10 cellular contexts compared by ENCODE assay signal in genomic region chr5:44885903-44886302, GRCh38.
DNase-seq lines count a peak whose midpoint lies in the region; ATAC-seq, FAIRE-seq and TF ChIP-seq lines count a peak whose summit lies in the region.
"Had no signal": no experiment of that assay in that cellular context is flagged by ENCODE, and none has a peak within 500 bp of the region (broad histone marks: within the 10 kb centered on the region; RNA-seq: fewer than 3 reads in every experiment).

No MANE protein-coding gene starts in this region.

- H3K4me3 Mint-ChIP-seq in glutamatergic neuron (ENCODE audit: unreplicated experiment) = no peak overlapping the region
- no peak overlapping the region for H3K4me3 Mint-ChIP-seq in activated T-helper 2 cell treated with anti-CD3 and anti-CD28 coated beads, Interferon-gamma antibody, Interleukin-2, Interleukin-4, amounts not matched to agents 10 μg/mL and 5 μg/mL and 100 μg/mL, durations not matched to agents 14 hours and 24 hours and 36 hours (ENCODE audit: low read depth)
- H3K4me3 Mint-ChIP-seq: H9 had no signal

- peaks cover 2% of the 10 kb centered on the region for H3K27me3 Mint-ChIP-seq in glutamatergic neuron (ENCODE audit: unreplicated experiment)
- peaks cover 3% of the 10 kb centered on the region for H3K27me3 Mint-ChIP-seq in activated T-helper 2 cell treated with anti-CD3 and anti-CD28 coated beads, Interferon-gamma antibody, Interleukin-2, Interleukin-4, amounts not matched to agents 10 μg/mL and 5 μg/mL and 100 μg/mL, durations not matched to agents 14 hours and 24 hours and 36 hours (ENCODE audit: low read depth)

- no peaks in the 10 kb centered on the region for H3K9me3 Mint-ChIP-seq in glutamatergic neuron (ENCODE audit: unreplicated experiment)
- peaks cover 13% of the 10 kb centered on the region for H3K9me3 Mint-ChIP-seq in activated T-helper 2 cell treated with anti-CD3 and anti-CD28 coated beads, Interferon-gamma antibody, Interleukin-2, Interleukin-4, amounts not matched to agents 10 μg/mL and 5 μg/mL and 100 μg/mL, durations not matched to agents 14 hours and 24 hours and 36 hours

- TF ChIP-seq CTCF in omental fat pad (IDR thresholded peaks at IDR 0.05) = no peak
- no peak for TF ChIP-seq CTCF in glutamatergic neuron (IDR thresholded peaks at IDR 0.05; ENCODE audit: partially characterized antibody, unreplicated experiment)

- ATAC-seq in GM19023 (IDR thresholded peaks at IDR 0.05; ENCODE audit: unreplicated experiment) (peak; percentile 87), HG03575 (IDR thresholded peaks at IDR 0.05; ENCODE audit: extremely low read depth, insufficient number of reproducible peaks, low FRiP score, unreplicated experiment) (peak; percentile 94), omental fat pad (ENCODE audit: low FRiP score) (no peak)

- no peak for TF ChIP-seq POLR2A in H54 (IDR thresholded peaks at IDR 0.05; ENCODE audit: low read depth, low read length)

- DNase-seq in H54 (ENCODE audit: insufficient read length, low spot score) (peak; percentile 19), foreskin melanocyte (peak; percentile 72), omental fat pad (ENCODE audit: low spot score) (no peak), glutamatergic neuron (no peak)
- DNase-seq in activated naive CD4-positive, alpha-beta T cell (lab: John Stamatoyannopoulos, UW) = no peak
- DNase-seq in activated T-helper 2 cell treated with anti-CD3 and anti-CD28 coated beads, Interferon-gamma antibody, Interleukin-2, Interleukin-4, amounts not matched to agents 10 μg/mL and 5 μg/mL and 100 μg/mL, durations not matched to agents 14 hours and 24 hours and 36 hours (ENCODE audit: low spot score) = no peak
- DNase-seq: H9, left ventricle myocardium inferior had no signal

- FAIRE-seq in H54 (lab: Jason Lieb, UNC) = peak; percentile 74

- intact Hi-C loops in activated T-helper 2 cell treated with anti-CD3 and anti-CD28 coated beads, Interferon-gamma antibody, Interleukin-2, Interleukin-4, amounts not matched to agents 10 μg/mL and 5 μg/mL and 100 μg/mL, durations not matched to agents 14 hours and 24 hours and 36 hours (cut with micrococcal nuclease) = loop anchor here (1.0 kb wide), 1 partner anchor 11 kb away; no protein-coding TSS in a partner anchor

- H3K36me3 Mint-ChIP-seq in glutamatergic neuron (ENCODE audit: unreplicated experiment) = no peaks in the 10 kb centered on the region
- H3K36me3 Mint-ChIP-seq in activated T-helper 2 cell treated with anti-CD3 and anti-CD28 coated beads, Interferon-gamma antibody, Interleukin-2, Interleukin-4, amounts not matched to agents 10 μg/mL and 5 μg/mL and 100 μg/mL, durations not matched to agents 14 hours and 24 hours and 36 hours (ENCODE audit: low read depth) = no peaks in the 10 kb centered on the region

- H3K4me1 Mint-ChIP-seq in glutamatergic neuron (ENCODE audit: low read depth, unreplicated experiment) = peaks cover 3% of the 10 kb centered on the region
- H3K4me1 Mint-ChIP-seq in activated T-helper 2 cell treated with anti-CD3 and anti-CD28 coated beads, Interferon-gamma antibody, Interleukin-2, Interleukin-4, amounts not matched to agents 10 μg/mL and 5 μg/mL and 100 μg/mL, durations not matched to agents 14 hours and 24 hours and 36 hours (ENCODE audit: low read depth) = peaks cover 4% of the 10 kb centered on the region
- H3K4me1 Mint-ChIP-seq: H9 had no signal

- no peak overlapping the region for H3K27ac Mint-ChIP-seq in glutamatergic neuron (ENCODE audit: unreplicated experiment)
- no peak overlapping the region for H3K27ac Mint-ChIP-seq in activated T-helper 2 cell treated with anti-CD3 and anti-CD28 coated beads, Interferon-gamma antibody, Interleukin-2, Interleukin-4, amounts not matched to agents 10 μg/mL and 5 μg/mL and 100 μg/mL, durations not matched to agents 14 hours and 24 hours and 36 hours
- H3K27ac Mint-ChIP-seq: H9 had no signal

Comparison
In these comparisons a context has a peak if more than half of its experiments do, and no peak if none do; other contexts are left out.
1. DNase-seq: peak in H54 (single experiment) and foreskin melanocyte (single experiment); none in omental fat pad (single experiment), activated naive CD4-positive, alpha-beta T cell (0 of 4), glutamatergic neuron (single experiment) and activated T-helper 2 cell treated with anti-CD3 and anti-CD28 coated beads, Interferon-gamma antibody, Interleukin-2, Interleukin-4, amounts not matched to agents 10 μg/mL and 5 μg/mL and 100 μg/mL, durations not matched to agents 14 hours and 24 hours and 36 hours (single experiment).